ENCODE assay signal across 24 cellular contexts in genomic region chr15:56813995-56814394, GRCh38.
DNase-seq lines count a peak whose midpoint lies in the region; ATAC-seq and TF ChIP-seq lines count a peak whose summit lies in the region.
"Had no signal": no experiment of that assay in that cellular context is flagged by ENCODE, and none has a peak within 500 bp of the region (broad histone marks: within the 10 kb centered on the region; RNA-seq: fewer than 3 reads in every experiment).

No MANE protein-coding gene starts in this region.

- H3K4me1 ChIP-seq in psoas muscle: peaks cover 16% of the 10 kb centered on the region
- H3K4me1 ChIP-seq: spleen had no signal

- H3K9me3 Mint-ChIP-seq in endothelial cell (ENCODE audit: unreplicated experiment): no peaks in the 10 kb centered on the region

- intact Hi-C loops in psoas muscle (cut with DNase I): no loop called here

- no peaks in the 10 kb centered on the region for H3K36me3 Mint-ChIP-seq in endothelial cell (ENCODE audit: low read depth, unreplicated experiment)

- no peaks in the 10 kb centered on the region for H3K9me3 ChIP-seq in psoas muscle
- H3K9me3 ChIP-seq: transverse colon had no signal

- DNase-seq in EH (ENCODE audit: low read depth) (peak; percentile 48), LHCN-M2 (ENCODE audit: low read depth) (peak; percentile 38), epithelial cell of esophagus (ENCODE audit: low read depth) (peak; percentile 18), psoas muscle (no peak), endothelial cell (ENCODE audit: low spot score) (no peak), middle frontal gyrus (ENCODE audit: extremely low spot score, low spot score) (no peak)
- DNase-seq: activated CD8-positive, alpha-beta memory T cell treated with anti-CD3 and anti-CD28 coated beads, Interleukin-2, amount 10 ng/mL, durations not matched to agents 7 days and 5 days; activated naive CD4-positive, alpha-beta T cell treated with Interleukin-2 at 50 U/mL for 16 hours; activated T-cell treated with anti-CD3 and anti-CD28 coated beads, Interleukin-2, amount 50 U/mL, for 72 hours; cerebellar nuclear complex; DND-41; KBM-7; naive thymus-derived CD4-positive, alpha-beta T cell; NCI-H146; NCI-H510A; nucleus accumbens; OCI-M1; spleen; T-helper 9 cell; transverse colon had no signal

- H3K27ac ChIP-seq in psoas muscle: peak overlapping the region; percentile 48
- H3K27ac ChIP-seq: C4-2B, spleen had no signal

- ATAC-seq in psoas muscle (peak; percentile 71 to 90 (median 77)), HG02798 (IDR thresholded peaks at IDR 0.05; ENCODE audit: poor library complexity, unreplicated experiment) (no peak)
- ATAC-seq: activated CD8-positive, alpha-beta memory T cell treated with anti-CD3 and anti-CD28 coated beads, Interleukin-2, amount 10 ng/mL, durations not matched to agents 7 days and 5 days; activated T-cell treated with anti-CD3 and anti-CD28 coated beads, Interleukin-2, amount 50 U/mL, for 72 hours; naive thymus-derived CD4-positive, alpha-beta T cell; WTC11 had no signal

- TF ChIP-seq CTCF in epithelial cell of esophagus (IDR thresholded peaks at IDR 0.05; ENCODE audit: insufficient read depth, low read depth, low read length, missing control alignments): no peak
- TF ChIP-seq CTCF in psoas muscle (IDR thresholded peaks at IDR 0.05): no peak
- no peak for TF ChIP-seq CTCF in endothelial cell (IDR thresholded peaks at IDR 0.05; ENCODE audit: unreplicated experiment)

- H3K27me3 ChIP-seq in psoas muscle (ENCODE audit: insufficient read depth in 3 of 3, low read length in 2 of 3): no peaks in the 10 kb centered on the region
- H3K27me3 ChIP-seq: spleen, transverse colon had no signal

- H3K4me3 ChIP-seq in epithelial cell of esophagus (ENCODE audit: low read length) (no peak overlapping the region), psoas muscle (no peak overlapping the region)
- H3K4me3 ChIP-seq: HAP-1, spleen, transverse colon had no signal

- 0 to 2% (median 0%) methylated on average over 1 of the region's 1 CpG for WGBS in psoas muscle, 3 donors

- peaks cover 5% of the 10 kb centered on the region for H3K27me3 Mint-ChIP-seq in endothelial cell (ENCODE audit: unreplicated experiment)
- H3K27me3 Mint-ChIP-seq: activated CD8-positive, alpha-beta memory T cell treated with anti-CD3 and anti-CD28 coated beads, Interleukin-2, amount 10 ng/mL, durations not matched to agents 7 days and 5 days; naive thymus-derived CD4-positive, alpha-beta T cell had no signal

- H3K36me3 ChIP-seq in psoas muscle (ENCODE audit: insufficient read depth in 1 of 2, low read depth in 1 of 2): no peaks in the 10 kb centered on the region
- H3K36me3 ChIP-seq: HAP-1, spleen, transverse colon had no signal

- no peak overlapping the region for H3K4me3 Mint-ChIP-seq in endothelial cell (ENCODE audit: unreplicated experiment)
- H3K4me3 Mint-ChIP-seq: activated CD8-positive, alpha-beta memory T cell treated with anti-CD3 and anti-CD28 coated beads, Interleukin-2, amount 10 ng/mL, durations not matched to agents 7 days and 5 days; activated T-cell treated with anti-CD3 and anti-CD28 coated beads, Interleukin-2, amount 50 U/mL, for 72 hours; naive thymus-derived CD4-positive, alpha-beta T cell; WTC11 had no signal

- H3K4me1 Mint-ChIP-seq in endothelial cell (ENCODE audit: unreplicated experiment): no peaks in the 10 kb centered on the region
- H3K4me1 Mint-ChIP-seq: naive thymus-derived CD4-positive, alpha-beta T cell; WTC11 had no signal

- no peak overlapping the region for H3K27ac Mint-ChIP-seq in endothelial cell (ENCODE audit: unreplicated experiment)
- H3K27ac Mint-ChIP-seq: activated CD8-positive, alpha-beta memory T cell treated with anti-CD3 and anti-CD28 coated beads, Interleukin-2, amount 10 ng/mL, durations not matched to agents 7 days and 5 days; activated T-cell treated with anti-CD3 and anti-CD28 coated beads, Interleukin-2, amount 50 U/mL, for 72 hours; naive thymus-derived CD4-positive, alpha-beta T cell; WTC11 had no signal

Comparison
In these comparisons a context has a peak if more than half of its experiments do, and no peak if none do; other contexts are left out.
1. DNase-seq: peak in EH (single experiment), LHCN-M2 (single experiment) and epithelial cell of esophagus (single experiment); none in psoas muscle (0 of 2), endothelial cell (single experiment) and middle frontal gyrus (single experiment).